In the genomic region with DNA sequence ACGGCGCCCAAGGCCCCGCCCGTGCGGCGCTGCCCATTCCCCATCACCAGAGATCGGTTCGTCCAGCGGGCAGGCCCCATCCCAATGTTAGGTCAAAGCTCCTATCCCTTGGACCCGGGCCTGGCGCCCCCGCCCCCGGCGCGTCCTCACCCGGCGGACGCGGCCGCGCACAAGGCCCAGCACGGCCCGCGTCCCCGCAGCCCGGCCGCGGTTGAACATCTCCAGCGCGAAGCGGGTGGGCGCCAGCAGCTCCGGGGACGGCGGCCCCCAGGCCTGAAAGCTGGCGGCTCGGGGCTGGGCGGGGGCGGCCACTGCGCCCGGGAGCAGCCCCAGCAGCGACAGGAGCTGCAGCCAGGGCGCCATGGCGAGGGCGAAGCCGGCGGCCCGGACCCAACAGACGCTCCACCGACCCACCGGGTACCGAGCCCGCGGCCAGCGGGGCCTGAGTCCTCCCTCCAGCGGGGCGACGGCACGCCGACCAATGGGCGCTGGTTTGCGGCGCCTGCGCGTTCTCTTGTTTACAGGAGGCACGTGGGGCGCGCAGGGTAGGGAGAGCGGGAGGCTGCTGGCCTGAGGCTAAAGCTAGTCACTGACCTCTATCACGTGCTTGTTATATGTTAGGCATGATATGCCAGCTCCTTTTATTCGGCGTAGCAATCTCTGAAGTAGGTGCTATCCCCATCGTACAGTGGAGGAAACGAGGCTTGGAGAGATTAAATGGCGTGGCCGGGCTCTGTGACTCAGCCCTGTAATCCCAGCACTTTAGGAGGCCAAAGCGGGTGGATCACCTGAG, we compare ENCODE assay signal across 8 cellular contexts. TPM values are rescaled to one million over a fixed set of nuclear protein-coding genes. Genes with fewer than 3 reads are reported as not detected.
DNase-seq lines count a peak whose midpoint lies in the region; TF ChIP-seq lines count a peak whose summit lies in the region.

Gene CTSF, minus strand, starts transcription at position 483 of the 793 bp plus-strand sequence. Its CDS starts 120 bp downstream, at position 363.

- no peaks in the 10 kb centered on the region for H3K9me2 ChIP-seq in Karpas-422 (replicated peaks; ENCODE audit: insufficient read depth, low read length)

- H3K4me3 ChIP-seq in fibroblast of the aortic adventitia (ENCODE audit: low read depth, low read length) (peak within 1 kb of the TSS; percentile 63), Karpas-422 (ENCODE audit: low read length) (no peak within 1 kb of the TSS)

- H2AFZ ChIP-seq in Karpas-422 (ENCODE audit: low read length) = no peak within 1 kb of the TSS

- H3K4me2 ChIP-seq in Karpas-422 (ENCODE audit: low read depth, low read length, poor library complexity, severe bottlenecking) = no peak within 1 kb of the TSS

- TF ChIP-seq CTCF in Calu3 (IDR thresholded peaks at IDR 0.05; ENCODE audit: unreplicated experiment) (no peak), RWPE1 (conservative IDR thresholded peaks at IDR 0.05; ENCODE audit: low read depth) (no peak), fibroblast of the aortic adventitia (IDR thresholded peaks at IDR 0.05; ENCODE audit: insufficient read depth, low read length) (no peak)

- BruUV-seq in Calu3 (replicated peaks; lab: Mats Ljungman, UMichigan) = no TSS peak

- H3K9me3 Mint-ChIP-seq in Calu3 (ENCODE audit: low read depth, unreplicated experiment) = no peaks in the 10 kb centered on the region

- H3K27me3 Mint-ChIP-seq in Calu3 (ENCODE audit: unreplicated experiment) = peaks cover 63% of the 10 kb centered on the region

- no peaks in the 10 kb centered on the region for H3K79me2 ChIP-seq in Karpas-422 (ENCODE audit: low read length)

- no peak within 1 kb of the TSS for H3K4me3 Mint-ChIP-seq in Calu3 (ENCODE audit: low read depth, unreplicated experiment)

- DNase-seq in Calu3 (peak; percentile 39), HuH-7 (ENCODE audit: low spot score) (peak; percentile 100), RWPE1 (ENCODE audit: low spot score) (peak; percentile 96), activated gamma-delta T cell treated with Interleukin-2 at 50 U/mL for 16 hours (peak; percentile 73), fibroblast of the aortic adventitia (ENCODE audit: low read depth) (peak; percentile 70), nucleus accumbens (lab: John Stamatoyannopoulos, UW) (peak in 55 of 56 donors; percentile 31 to 96 (median 87)), superior temporal gyrus (ENCODE audit: extremely low spot score) (peak; percentile 97), Karpas-422 (no peak)

- no peak within 1 kb of the TSS for H3K27ac Mint-ChIP-seq in Calu3 (ENCODE audit: unreplicated experiment)

- no peaks in the 10 kb centered on the region for H3K27me3 ChIP-seq in Karpas-422 (ENCODE audit: low read length)

- intact Hi-C loops in Calu3 (cut with micrococcal nuclease; ENCODE audit: unreplicated experiment) = no loop called here

- H3K4me1 Mint-ChIP-seq in Calu3 (ENCODE audit: low read depth, unreplicated experiment) = no peaks in the 10 kb centered on the region

- H3K27ac ChIP-seq in RWPE1 (peak within 1 kb of the TSS; percentile 62), Karpas-422 (ENCODE audit: low read length) (no peak within 1 kb of the TSS)

- no peaks in the 10 kb centered on the region for H3K36me3 Mint-ChIP-seq in Calu3 (ENCODE audit: insufficient read depth, unreplicated experiment)

- H3K4me1 ChIP-seq in Karpas-422 (ENCODE audit: low read length) = no peaks in the 10 kb centered on the region

- CTCF ChIA-PET in Calu3 (lab: Charles Lee) = interaction anchor here (0.6 kb wide), 1 partner anchor 117 kb away, joined by 9 read pairs; no protein-coding TSS in a partner anchor
- CTCF ChIA-PET in RWPE1 (lab: Yijun Ruan, JAX) = interaction anchor here (1.5 to 1.7 kb wide), 2 partner anchors 10 to 24 kb away, joined by 4 to 5 read pairs; no protein-coding TSS in a partner anchor

- POLR2A ChIA-PET in RWPE1 (lab: Yijun Ruan, JAX; ENCODE audit: low non-redundant PET) = interaction anchor here (0.6 kb wide), 1 partner anchor 36 kb away, joined by 3 read pairs; no protein-coding TSS in a partner anchor

- H3K9ac ChIP-seq in Karpas-422 (ENCODE audit: low read length) = no peak within 1 kb of the TSS

- H4K20me1 ChIP-seq in Karpas-422 (ENCODE audit: insufficient read depth, low read depth, low read length) = no peaks in the 10 kb centered on the region

- no peaks in the 10 kb centered on the region for H3K36me3 ChIP-seq in Karpas-422 (ENCODE audit: insufficient read depth, low read length)

- H3K9me3 ChIP-seq in Karpas-422 (ENCODE audit: low read length) = no peaks in the 10 kb centered on the region

RNA-seq across cellular contexts. Expression of gene CTSF, which starts in this region (rescaled TPM):
- 1.7 TPM in 2 replicates for total RNA-seq in Calu3 (2022)
- total RNA-seq in fibroblast of the aortic adventitia (ENCODE audit: low replicate concordance) = 35.0 and 47.1 TPM in 2 replicates
- not detected in 2 replicates for total RNA-seq in Karpas-422 (2014; rRNA removed; shearing (Covaris generic); ENCODE audit: low replicate concordance)

Comparison
In these comparisons a context has a peak if more than half of its experiments do, and no peak if none do; other contexts are left out.
1. RNA of gene CTSF (total RNA-seq): 35.0 to 47.1 TPM in fibroblast of the aortic adventitia; 1.7 TPM in Calu3 and not detected in Karpas-422; every median in the first group is over 10 times any median in the second.